In the genomic region with DNA sequence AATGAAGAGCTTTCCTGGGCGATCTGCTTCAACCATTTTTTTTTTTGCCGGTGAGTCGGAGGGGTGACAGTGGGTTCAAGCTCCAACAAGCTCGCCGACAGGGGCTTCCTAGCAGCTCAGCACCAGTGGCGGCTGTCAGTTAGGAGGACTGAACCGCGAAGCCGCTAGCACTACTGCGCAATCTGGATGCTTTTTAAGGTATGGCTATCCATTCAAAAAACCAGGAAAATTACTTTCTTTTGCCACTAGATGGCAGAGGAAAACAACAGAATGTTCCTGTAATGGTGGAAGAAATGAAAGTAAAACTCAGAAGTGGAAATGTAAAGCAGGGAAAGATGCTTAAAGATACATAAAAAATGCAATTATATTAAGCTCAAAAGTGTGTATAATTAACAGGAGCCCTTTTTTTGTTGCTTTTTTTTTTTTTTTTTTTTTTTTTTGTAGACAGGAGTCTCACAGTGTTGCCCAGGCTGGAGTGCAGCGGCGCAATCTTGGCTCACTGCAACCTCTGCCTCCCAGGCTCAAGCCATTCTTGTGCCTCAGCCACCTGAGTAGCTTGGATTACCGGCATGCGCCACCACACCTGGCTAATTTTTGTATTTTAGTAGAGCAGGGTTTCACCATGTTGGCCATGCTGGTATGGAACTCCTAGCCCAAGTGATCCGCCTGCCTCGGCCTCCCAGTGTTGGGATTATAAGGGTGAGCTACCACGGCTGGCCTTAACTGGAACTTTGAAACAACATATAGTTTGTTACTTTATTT, we compare ENCODE assay signal across 8 cellular contexts.
DNase-seq lines count a peak whose midpoint lies in the region; TF ChIP-seq lines count a peak whose summit lies in the region.

No MANE protein-coding gene starts in this region.

- H3K27me3 ChIP-seq in HL-60 (ENCODE audit: insufficient read depth, poor library complexity, severe bottlenecking) (no peaks in the 10 kb centered on the region), brain microvascular endothelial cell (replicated peaks) (no peaks in the 10 kb centered on the region)

- H3K4me3 ChIP-seq in HL-60 (replicated peaks; ENCODE audit: insufficient read depth, low read length) (peak overlapping the region; percentile 6), brain microvascular endothelial cell (ENCODE audit: low read depth, low read length) (no peak overlapping the region)

- in situ Hi-C loops in brain microvascular endothelial cell (cut with HindIII; ENCODE audit: low pct_ligation_motif_present, low sequenced_read_pairs) = no loop called here

- DNase-seq in SHP77 (lab: John Stamatoyannopoulos, UW) (peak; percentile 7 to 18), SHP77 treated with DMSO at 0.1 percent for 48 hours (lab: John Stamatoyannopoulos, UW) (no peak), HL-60 (ENCODE audit: low read depth in 1 of 2, low spot score in 1 of 2) (peak; percentile 58 to 76), RKO (ENCODE audit: low spot score) (peak; percentile 52), brain microvascular endothelial cell (peak; percentile 19), inferior parietal cortex (ENCODE audit: extremely low spot score) (peak; percentile 89), stromal cell of bone marrow (ENCODE audit: low read depth) (peak; percentile 43), HuH-7.5 (ENCODE audit: low spot score) (no peak)

- TF ChIP-seq CTCF in HL-60 (IDR thresholded peaks at IDR 0.05; ENCODE audit: insufficient read depth, low read length) (no peak), brain microvascular endothelial cell (IDR thresholded peaks at IDR 0.05; ENCODE audit: low read depth, low read length, missing control alignments) (peak; percentile 48)

- H3K36me3 ChIP-seq in brain microvascular endothelial cell (replicated peaks) = peaks cover 8% of the 10 kb centered on the region

- H3K27ac ChIP-seq in HL-60 (replicated peaks) (peak overlapping the region; percentile 19; the same call in 1 of the 2 replicates), brain microvascular endothelial cell (peak overlapping the region; percentile 69)

Comparison
In these comparisons a context has a peak if more than half of its experiments do, and no peak if none do; other contexts are left out.
1. DNase-seq: peak in SHP77 (2 of 2), HL-60 (2 of 2), RKO (single experiment), brain microvascular endothelial cell (single experiment), inferior parietal cortex (single experiment) and stromal cell of bone marrow (single experiment); none in SHP77 treated with DMSO at 0.1 percent for 48 hours (single experiment) and HuH-7.5 (single experiment).